ENCODE assay signal across 9 cellular contexts in the genomic region with DNA sequence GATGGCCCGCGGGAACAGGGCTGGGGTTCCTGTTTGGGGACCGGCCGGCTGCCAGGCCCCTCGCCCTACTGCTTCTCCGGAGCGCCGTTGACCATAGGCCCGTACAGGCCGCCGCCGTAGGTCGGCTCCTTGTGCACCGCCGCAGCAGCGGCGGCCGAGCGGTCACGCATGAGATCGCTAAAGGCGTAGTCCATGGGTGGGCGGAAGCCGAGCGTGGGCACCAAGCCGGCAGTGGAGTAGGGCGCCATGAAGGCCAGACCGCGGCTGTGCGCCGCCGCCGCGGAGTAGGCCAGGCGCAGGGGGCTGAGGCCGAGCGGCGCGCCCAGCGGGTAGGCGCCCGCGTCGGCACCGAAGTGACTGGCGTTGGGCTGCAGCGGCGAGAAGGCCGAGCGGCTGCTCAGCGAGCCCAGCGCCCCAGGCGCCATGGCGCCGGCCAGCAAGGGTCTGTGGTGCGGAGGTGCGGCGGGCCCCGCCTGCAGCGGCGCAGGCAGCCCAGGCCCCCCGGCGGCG. TPM values are rescaled to one million over a fixed set of nuclear protein-coding genes. Genes with fewer than 3 reads are reported as not detected.
DNase-seq lines count a peak whose midpoint lies in the region; ATAC-seq and TF ChIP-seq lines count a peak whose summit lies in the region.
"Had no signal": no experiment of that assay in that cellular context is flagged by ENCODE, and none has a peak within 500 bp of the region (broad histone marks: within the 10 kb centered on the region; RNA-seq: fewer than 3 reads in every experiment).

No MANE protein-coding gene starts in this region.

- H3K4me3 ChIP-seq in cardiac muscle cell (peak overlapping the region; percentile 33), fibroblast of pulmonary artery (replicated peaks; ENCODE audit: low read depth, low read length) (peak overlapping the region; percentile 3), vagina (peak overlapping the region; percentile 1 to 48)

- peaks cover 10% of the 10 kb centered on the region for H3K9me3 Mint-ChIP-seq in nephron progenitor cell

- no peak overlapping the region for H3K27ac Mint-ChIP-seq in nephron progenitor cell

- peaks cover 97% of the 10 kb centered on the region for H3K27me3 Mint-ChIP-seq in nephron progenitor cell (ENCODE audit: low read depth, poor library complexity)

- H3K9me3 ChIP-seq in cardiac muscle cell (ENCODE audit: low read depth) = no peaks in the 10 kb centered on the region
- H3K9me3 ChIP-seq in vagina = no peaks in the 10 kb centered on the region

- ATAC-seq in Right ventricle myocardium inferior = no peak

- intact Hi-C loops in Right ventricle myocardium inferior (cut with DNase I) = no loop called here
- intact Hi-C loops in vagina (cut with DNase I) = no loop called here

- no peaks in the 10 kb centered on the region for H3K36me3 ChIP-seq in cardiac muscle cell
- no peaks in the 10 kb centered on the region for H3K36me3 ChIP-seq in vagina

- peak overlapping the region; percentile 65 for H3K4me3 Mint-ChIP-seq in nephron progenitor cell

- H3K27ac ChIP-seq in cardiac muscle cell = no peak overlapping the region
- no peak overlapping the region for H3K27ac ChIP-seq in vagina
- no peak overlapping the region for H3K27ac ChIP-seq in substantia nigra (ENCODE audit: low read depth, low read length, poor library complexity, severe bottlenecking)

- H3K36me3 Mint-ChIP-seq in nephron progenitor cell (ENCODE audit: low read depth) = no peaks in the 10 kb centered on the region

- H3K4me1 ChIP-seq in cardiac muscle cell (ENCODE audit: low read depth) (no peaks in the 10 kb centered on the region), vagina (peaks cover 47% of the 10 kb centered on the region)

- no peak for TF ChIP-seq CTCF in cardiac muscle cell (IDR thresholded peaks at IDR 0.05; ENCODE audit: low read depth, low read length)
- no peak for TF ChIP-seq CTCF in fibroblast of pulmonary artery (IDR thresholded peaks at IDR 0.05; ENCODE audit: low read length, missing control alignments)
- TF ChIP-seq CTCF in nephron progenitor cell (IDR thresholded peaks at IDR 0.05) = no peak
- no peak for TF ChIP-seq CTCF in vagina (IDR thresholded peaks at IDR 0.05)

- peak; percentile 22 to 61 for DNase-seq in cardiac muscle cell (ENCODE audit: low read depth in 1 of 2, low spot score in 1 of 2)
- DNase-seq in Right ventricle myocardium inferior (ENCODE audit: missing footprints) = no peak
- no peak for DNase-seq in fibroblast of pulmonary artery (ENCODE audit: low read depth)
- peak; percentile 54 for DNase-seq in nephron progenitor cell
- no peak for DNase-seq in vagina (ENCODE audit: extremely low spot score in 2 of 2)
- DNase-seq in hippocampal formation (lab: John Stamatoyannopoulos, UW) = no peak
- DNase-seq in substantia nigra (lab: John Stamatoyannopoulos, UW) = no peak
- no peak for DNase-seq in NCI-H1930 (lab: John Stamatoyannopoulos, UW)
- DNase-seq: C1 segment of cervical spinal cord had no signal

- TF ChIP-seq POLR2A in vagina (IDR thresholded peaks at IDR 0.05) = no peak

- peaks cover 33% of the 10 kb centered on the region for H3K4me1 Mint-ChIP-seq in nephron progenitor cell

- H3K27me3 ChIP-seq in cardiac muscle cell (peaks cover 100% of the 10 kb centered on the region), vagina (peaks cover 37% of the 10 kb centered on the region)

RNA-seq across cellular contexts. Expression of a gene that starts 4.6 kb away (rescaled TPM):
- total RNA-seq in cardiac muscle cell (0.04 and 0.12 TPM in 2 replicates), Right ventricle myocardium inferior (not detected), vagina (not detected)
- polyA plus RNA-seq in cardiac muscle cell = 0.27 TPM in 1 of 2 replicates, not detected in the other

Comparison
In these comparisons a context has a peak if more than half of its experiments do, and no peak if none do; other contexts are left out.
1. DNase-seq: peak in cardiac muscle cell (2 of 2) and nephron progenitor cell (single experiment); none in Right ventricle myocardium inferior (single experiment), fibroblast of pulmonary artery (single experiment), vagina (0 of 2), hippocampal formation (0 of 2), substantia nigra (0 of 49) and NCI-H1930 (0 of 2).
2. Peak in every context shown above with its lines, with median percentiles within 50 percentile points of each other: H3K4me3 ChIP-seq.